Comparison of ENCODE assay signal across 13 cellular contexts in the genomic region with DNA sequence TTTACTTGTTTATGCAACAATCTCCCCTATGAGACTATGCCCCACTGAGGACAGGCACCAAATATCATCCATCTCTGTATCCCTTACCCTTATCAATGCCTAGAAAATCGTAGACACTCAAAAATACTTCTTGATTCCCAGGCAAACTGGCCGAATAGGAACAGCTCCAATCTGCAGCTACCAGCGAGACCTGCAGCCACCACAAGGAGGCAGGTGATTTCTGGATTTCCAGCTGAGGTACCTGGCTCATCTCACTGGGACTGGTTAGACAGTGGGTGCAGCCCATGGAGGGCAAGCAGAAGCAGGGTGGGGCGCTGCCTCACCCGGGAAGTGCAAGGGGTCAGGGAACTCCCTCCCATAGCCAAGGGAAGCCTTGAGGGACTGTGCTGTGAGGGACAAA. TPM values are rescaled to one million over a fixed set of nuclear protein-coding genes. Genes with fewer than 3 reads are reported as not detected.
A peak's percentile ranks its signal among the peaks of the same experiment; 100 is the strongest.
DNase-seq lines count a peak whose midpoint lies in the region; TF ChIP-seq lines count a peak whose summit lies in the region.
"Had no signal": no experiment of that assay in that cellular context is flagged by ENCODE, and none has a peak within 500 bp of the region (broad histone marks: within the 10 kb centered on the region; RNA-seq: fewer than 3 reads in every experiment).

No MANE protein-coding gene starts in this region.

- H3K27me3 Mint-ChIP-seq in CD14-positive monocyte (ENCODE audit: low read depth in 3 of 3) = peaks cover 2 to 9% (median 6%) of the 10 kb centered on the region in 3 donors

- no peak overlapping the region for H3K23ac ChIP-seq in mesenchymal stem cell (ENCODE audit: low read length in 2 of 2)

- no peaks in the 10 kb centered on the region for H3K4me1 Mint-ChIP-seq in CD14-positive monocyte
- H3K4me1 Mint-ChIP-seq: activated CD8-positive, alpha-beta memory T cell treated with anti-CD3 and anti-CD28 coated beads, Interleukin-2, amount 10 ng/mL, durations not matched to agents 7 days and 5 days; central memory CD8-positive, alpha-beta T cell; naive thymus-derived CD4-positive, alpha-beta T cell had no signal

- peaks cover 0 to 5% (median 0%) of the 10 kb centered on the region in 7 donors for H3K9me3 Mint-ChIP-seq in CD14-positive monocyte
- H3K9me3 Mint-ChIP-seq: central memory CD8-positive, alpha-beta T cell had no signal

- peak overlapping the region; percentile 35 for H2BK120ac ChIP-seq in mesenchymal stem cell (ENCODE audit: low read depth, low read length)

- no peak overlapping the region for H3K4me3 Mint-ChIP-seq in CD14-positive monocyte
- H3K4me3 Mint-ChIP-seq: activated CD8-positive, alpha-beta memory T cell treated with anti-CD3 and anti-CD28 coated beads, Interleukin-2, amount 10 ng/mL, durations not matched to agents 7 days and 5 days; central memory CD8-positive, alpha-beta T cell; naive thymus-derived CD4-positive, alpha-beta T cell had no signal

- H2BK5ac ChIP-seq in mesenchymal stem cell (ENCODE audit: low read depth, low read length, poor library complexity, severe bottlenecking) = peak overlapping the region; percentile 21

- H3K4me1 ChIP-seq in BE2C (no peaks in the 10 kb centered on the region), mesenchymal stem cell (ENCODE audit: control insufficient read depth, insufficient read depth, low read depth, low read length) (peaks cover 10% of the 10 kb centered on the region)
- H3K4me1 ChIP-seq: heart right ventricle, thyroid gland had no signal

- H3K36me3 Mint-ChIP-seq in CD14-positive monocyte = no peaks in the 10 kb centered on the region
- H3K36me3 Mint-ChIP-seq: activated CD8-positive, alpha-beta memory T cell treated with anti-CD3 and anti-CD28 coated beads, Interleukin-2, amount 10 ng/mL, durations not matched to agents 7 days and 5 days had no signal

- peak overlapping the region; percentile 35 for H3K27ac ChIP-seq in mesenchymal stem cell (ENCODE audit: low read length, poor library complexity, severe bottlenecking)
- H3K27ac ChIP-seq: heart right ventricle, thyroid gland had no signal

- peak; percentile 13 for DNase-seq in BE2C
- DNase-seq in choroid plexus epithelial cell (ENCODE audit: low read depth) = peak; percentile 43
- peak; percentile 22 for DNase-seq in mesenchymal stem cell
- DNase-seq in activated gamma-delta T cell (lab: John Stamatoyannopoulos, UW) = no peak
- no peak for DNase-seq in activated CD4-positive, alpha-beta T cell treated with anti-CD3 and anti-CD28 coated beads, Interleukin-2, amount 50 U/mL, for 4 hours
- DNase-seq in stimulated activated CD4-positive, alpha-beta T cell treated with anti-CD3 and anti-CD28 coated beads, Interleukin-1b, Interleukin-23, amount 100 ng/mL, for 48 hours = no peak
- DNase-seq in CD14-positive monocyte (ENCODE audit: low spot score) = no peak
- DNase-seq: activated CD8-positive, alpha-beta memory T cell treated with anti-CD3 and anti-CD28 coated beads, Interleukin-2, amount 10 ng/mL, durations not matched to agents 7 days and 5 days; heart right ventricle; naive thymus-derived CD4-positive, alpha-beta T cell; thyroid gland had no signal

- no peak overlapping the region for H2BK15ac ChIP-seq in mesenchymal stem cell (ENCODE audit: low read depth, poor library complexity, severe bottlenecking)

- peak overlapping the region in 1 of 2 experiments; percentile 11 for H3K4ac ChIP-seq in mesenchymal stem cell (ENCODE audit: low read depth in 1 of 2, low read length in 2 of 2)

- H3K4me2 ChIP-seq in mesenchymal stem cell (ENCODE audit: low read length, poor library complexity, severe bottlenecking) = no peak overlapping the region

- no peaks in the 10 kb centered on the region for H3K36me3 ChIP-seq in BE2C
- H3K36me3 ChIP-seq in mesenchymal stem cell (ENCODE audit: control insufficient read depth in 1 of 2, insufficient read depth in 2 of 2, low read depth in 1 of 2, low read length in 2 of 2) = no peaks in the 10 kb centered on the region
- H3K36me3 ChIP-seq: heart right ventricle, thyroid gland had no signal

- TF ChIP-seq CTCF in BE2C (IDR thresholded peaks at IDR 0.05; ENCODE audit: low read depth, low read length) = peak; percentile 40
- peak; percentile 67 for TF ChIP-seq CTCF in choroid plexus epithelial cell (conservative IDR thresholded peaks at IDR 0.05; ENCODE audit: low read depth, low read length)
- no peak for TF ChIP-seq CTCF in CD14-positive monocyte (IDR thresholded peaks at IDR 0.05)

- H2AFZ ChIP-seq in mesenchymal stem cell (ENCODE audit: low read depth, low read length) = no peak overlapping the region

- H3K79me1 ChIP-seq in mesenchymal stem cell (replicated peaks; ENCODE audit: low read length, poor library complexity, severe bottlenecking) = no peaks in the 10 kb centered on the region

- H3K9me3 ChIP-seq in BE2C = no peaks in the 10 kb centered on the region
- H3K9me3 ChIP-seq in mesenchymal stem cell (ENCODE audit: control insufficient read depth, low read length) = no peaks in the 10 kb centered on the region
- H3K9me3 ChIP-seq: heart right ventricle, thyroid gland had no signal

- no peak for TF ChIP-seq EP300 in Ishikawa (IDR thresholded peaks at IDR 0.05; ENCODE audit: borderline replicate concordance)

- peak overlapping the region; percentile 67 for H4K8ac ChIP-seq in mesenchymal stem cell (ENCODE audit: low read length)

- H3K4me3 ChIP-seq in BE2C (ENCODE audit: low read depth, low read length) (no peak overlapping the region), choroid plexus epithelial cell (ENCODE audit: low read depth, low read length) (no peak overlapping the region), mesenchymal stem cell (ENCODE audit: insufficient read depth in 1 of 2, low read depth in 1 of 2, low read length in 2 of 2) (no peak overlapping the region)
- H3K4me3 ChIP-seq: heart right ventricle, thyroid gland had no signal

- peak overlapping the region in 1 of 2 experiments; percentile 41 for H3K14ac ChIP-seq in mesenchymal stem cell (ENCODE audit: low read length in 2 of 2)

- peak overlapping the region in 1 of 2 experiments; percentile 86 for H2BK12ac ChIP-seq in mesenchymal stem cell (ENCODE audit: low read length in 2 of 2)

- H4K91ac ChIP-seq in mesenchymal stem cell (ENCODE audit: low read length) = no peak overlapping the region

- intact Hi-C loops in CD14-positive monocyte (cut with micrococcal nuclease) = no loop called here

- H2AK5ac ChIP-seq in mesenchymal stem cell (ENCODE audit: low read length, severe bottlenecking) = peak overlapping the region; percentile 65

- peak; percentile 71 for TF ChIP-seq RAD21 in Ishikawa (IDR thresholded peaks at IDR 0.05; ENCODE audit: low read depth)

- 60% methylated on average over 5 of the region's 5 CpGs for WGBS in mesenchymal stem cell

- H3K27me3 ChIP-seq in BE2C (no peaks in the 10 kb centered on the region), mesenchymal stem cell (ENCODE audit: control insufficient read depth in 1 of 2, insufficient read depth in 1 of 2, low read length in 2 of 2) (no peaks in the 10 kb centered on the region)
- H3K27me3 ChIP-seq: thyroid gland had no signal

- no peak overlapping the region for H3K9ac ChIP-seq in mesenchymal stem cell (ENCODE audit: low read length)

- H3K18ac ChIP-seq in mesenchymal stem cell (ENCODE audit: low read depth in 1 of 2, low read length in 2 of 2) = peak overlapping the region; percentile 7 to 66

- H3K27ac Mint-ChIP-seq in CD14-positive monocyte = no peak overlapping the region
- H3K27ac Mint-ChIP-seq: activated CD8-positive, alpha-beta memory T cell treated with anti-CD3 and anti-CD28 coated beads, Interleukin-2, amount 10 ng/mL, durations not matched to agents 7 days and 5 days; naive thymus-derived CD4-positive, alpha-beta T cell had no signal

TF ChIP-seq in Ishikawa, 13 proteins besides CTCF, POLR2A, EP300 and RAD21 (continues in another document):
- TF ChIP-seq NFIC (IDR thresholded peaks at IDR 0.05) (no peak), CREB1 (IDR thresholded peaks at IDR 0.05; ENCODE audit: low read depth) (no peak), CEBPB (IDR thresholded peaks at IDR 0.05) (no peak), FOXM1 (IDR thresholded peaks at IDR 0.05; ENCODE audit: borderline replicate concordance, low read depth) (no peak), YY1 (IDR thresholded peaks at IDR 0.05; ENCODE audit: low read depth) (no peak), TCF12 (IDR thresholded peaks at IDR 0.05; ENCODE audit: low read depth) (no peak)
- TF ChIP-seq, protein P1, sequence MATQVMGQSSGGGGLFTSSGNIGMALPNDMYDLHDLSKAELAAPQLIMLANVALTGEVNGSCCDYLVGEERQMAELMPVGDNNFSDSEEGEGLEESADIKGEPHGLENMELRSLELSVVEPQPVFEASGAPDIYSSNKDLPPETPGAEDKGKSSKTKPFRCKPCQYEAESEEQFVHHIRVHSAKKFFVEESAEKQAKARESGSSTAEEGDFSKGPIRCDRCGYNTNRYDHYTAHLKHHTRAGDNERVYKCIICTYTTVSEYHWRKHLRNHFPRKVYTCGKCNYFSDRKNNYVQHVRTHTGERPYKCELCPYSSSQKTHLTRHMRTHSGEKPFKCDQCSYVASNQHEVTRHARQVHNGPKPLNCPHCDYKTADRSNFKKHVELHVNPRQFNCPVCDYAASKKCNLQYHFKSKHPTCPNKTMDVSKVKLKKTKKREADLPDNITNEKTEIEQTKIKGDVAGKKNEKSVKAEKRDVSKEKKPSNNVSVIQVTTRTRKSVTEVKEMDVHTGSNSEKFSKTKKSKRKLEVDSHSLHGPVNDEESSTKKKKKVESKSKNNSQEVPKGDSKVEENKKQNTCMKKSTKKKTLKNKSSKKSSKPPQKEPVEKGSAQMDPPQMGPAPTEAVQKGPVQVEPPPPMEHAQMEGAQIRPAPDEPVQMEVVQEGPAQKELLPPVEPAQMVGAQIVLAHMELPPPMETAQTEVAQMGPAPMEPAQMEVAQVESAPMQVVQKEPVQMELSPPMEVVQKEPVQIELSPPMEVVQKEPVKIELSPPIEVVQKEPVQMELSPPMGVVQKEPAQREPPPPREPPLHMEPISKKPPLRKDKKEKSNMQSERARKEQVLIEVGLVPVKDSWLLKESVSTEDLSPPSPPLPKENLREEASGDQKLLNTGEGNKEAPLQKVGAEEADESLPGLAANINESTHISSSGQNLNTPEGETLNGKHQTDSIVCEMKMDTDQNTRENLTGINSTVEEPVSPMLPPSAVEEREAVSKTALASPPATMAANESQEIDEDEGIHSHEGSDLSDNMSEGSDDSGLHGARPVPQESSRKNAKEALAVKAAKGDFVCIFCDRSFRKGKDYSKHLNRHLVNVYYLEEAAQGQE (IDR thresholded peaks at IDR 0.05; ENCODE audit: low read depth) = no peak
- TF ChIP-seq, protein P2, sequence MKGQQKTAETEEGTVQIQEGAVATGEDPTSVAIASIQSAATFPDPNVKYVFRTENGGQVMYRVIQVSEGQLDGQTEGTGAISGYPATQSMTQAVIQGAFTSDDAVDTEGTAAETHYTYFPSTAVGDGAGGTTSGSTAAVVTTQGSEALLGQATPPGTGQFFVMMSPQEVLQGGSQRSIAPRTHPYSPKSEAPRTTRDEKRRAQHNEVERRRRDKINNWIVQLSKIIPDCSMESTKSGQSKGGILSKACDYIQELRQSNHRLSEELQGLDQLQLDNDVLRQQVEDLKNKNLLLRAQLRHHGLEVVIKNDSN (IDR thresholded peaks at IDR 0.05) = no peak

RNA-seq across cellular contexts. Expression of a gene that starts 10.8 kb away (rescaled TPM):
- polyA plus RNA-seq in BE2C (2012; ENCODE audit: insufficient read depth, insufficient read length, low read depth) = 9.2 TPM
- 7.0 TPM for polyA plus RNA-seq in mesenchymal stem cell (2013, experiment 1 of 2)
- 7.3 TPM for polyA plus RNA-seq in mesenchymal stem cell (2013, experiment 2 of 2)
- not detected for polyA plus RNA-seq in CD14-positive monocyte
- polyA plus RNA-seq: naive thymus-derived CD4-positive, alpha-beta T cell had no signal

Comparison
In these comparisons a context has a peak if more than half of its experiments do, and no peak if none do; other contexts are left out.
1. DNase-seq: peak in BE2C (single experiment), choroid plexus epithelial cell (single experiment) and mesenchymal stem cell (single experiment); none in activated gamma-delta T cell (single experiment), activated CD4-positive, alpha-beta T cell treated with anti-CD3 and anti-CD28 coated beads, Interleukin-2, amount 50 U/mL, for 4 hours (0 of 2), stimulated activated CD4-positive, alpha-beta T cell treated with anti-CD3 and anti-CD28 coated beads, Interleukin-1b, Interleukin-23, amount 100 ng/mL, for 48 hours (single experiment) and CD14-positive monocyte (single experiment).